24 cellular contexts compared by ENCODE assay signal in genomic region chr5:72191404-72191803, GRCh38.
DNase-seq lines count a peak whose midpoint lies in the region; ATAC-seq, FAIRE-seq and TF ChIP-seq lines count a peak whose summit lies in the region.
"Had no signal": no experiment of that assay in that cellular context is flagged by ENCODE, and none has a peak within 500 bp of the region (broad histone marks: within the 10 kb centered on the region; RNA-seq: fewer than 3 reads in every experiment).

No MANE protein-coding gene starts in this region.

- ATAC-seq in thoracic aorta (ENCODE audit: insufficient number of reproducible peaks, low FRiP score, low read depth): no peak
- ATAC-seq in naive thymus-derived CD4-positive, alpha-beta T cell: no peak
- ATAC-seq: A549 had no signal

- peak; percentile 46 for DNase-seq in GM03348 (ENCODE audit: low spot score)
- DNase-seq in astrocyte (ENCODE audit: low read depth): no peak
- DNase-seq in fibroblast of villous mesenchyme (ENCODE audit: low read depth): peak; percentile 37
- DNase-seq in thoracic aorta (ENCODE audit: low spot score): no peak
- DNase-seq in cerebellum (ENCODE audit: low spot score): no peak
- no peak for DNase-seq in NCI-H2029 (lab: John Stamatoyannopoulos, UW)
- no peak for DNase-seq in naive thymus-derived CD4-positive, alpha-beta T cell
- DNase-seq in NCI-H524 (lab: John Stamatoyannopoulos, UW): no peak
- DNase-seq: C1 segment of cervical spinal cord; CD8-positive, alpha-beta memory T cell; DMS53; H7; Karpas-422; NCI-H1092; NCI-H146; NCI-H2081 treated with DMSO at 0.1 percent for 48 hours; NCI-H446 treated with DMSO at 0.1 percent for 48 hours; NCI-H774; Right ventricle myocardium superior had no signal

- H3K36me3 ChIP-seq in astrocyte (ENCODE audit: insufficient read depth, low read length) (peaks cover 83% of the 10 kb centered on the region), thoracic aorta (peaks cover 36% of the 10 kb centered on the region)
- no peaks in the 10 kb centered on the region for H3K36me3 ChIP-seq in naive thymus-derived CD4-positive, alpha-beta T cell (ENCODE audit: control insufficient read depth in 2 of 3, insufficient read depth in 3 of 3, low read length in 3 of 3)

- H3K4me1 ChIP-seq in astrocyte (ENCODE audit: insufficient read depth, low read length): peaks cover 3% of the 10 kb centered on the region
- peaks cover 12 to 77% of the 10 kb centered on the region in 2 donors for H3K4me1 ChIP-seq in thoracic aorta (ENCODE audit: control insufficient read depth in 1 of 2, low read depth in 2 of 2)
- peaks cover 0 to 14% of the 10 kb centered on the region in 2 donors for H3K4me1 ChIP-seq in naive thymus-derived CD4-positive, alpha-beta T cell (ENCODE audit: control insufficient read depth in 2 of 2, insufficient read depth in 2 of 2, low read length in 2 of 2)
- H3K4me1 ChIP-seq: A549 had no signal

- POLR2A ChIA-PET in naive thymus-derived CD4-positive, alpha-beta T cell (lab: Charles Lee): no interaction called here

- no peak for TF ChIP-seq CTCF in astrocyte (IDR thresholded peaks at IDR 0.05; ENCODE audit: insufficient read depth, low read depth, low read length)
- TF ChIP-seq CTCF in fibroblast of villous mesenchyme (IDR thresholded peaks at IDR 0.05; ENCODE audit: insufficient read depth, low read depth, low read length): no peak
- no peak for TF ChIP-seq CTCF in thoracic aorta (IDR thresholded peaks at IDR 0.05)

- H3K27ac ChIP-seq in astrocyte (ENCODE audit: low read depth, low read length) (no peak overlapping the region), thoracic aorta (peak overlapping the region; percentile 45 to 50)
- no peak overlapping the region for H3K27ac ChIP-seq in naive thymus-derived CD4-positive, alpha-beta T cell (ENCODE audit: low read depth, low read length)
- H3K27ac ChIP-seq: A549, HL-60 had no signal

- intact Hi-C loops in naive thymus-derived CD4-positive, alpha-beta T cell (cut with micrococcal nuclease): loop anchor here in 1 of 2 donors (5.0 kb wide), 1 partner anchor 41 kb away; no protein-coding TSS in a partner anchor

- peaks cover 94% of the 10 kb centered on the region for H3K79me2 ChIP-seq in astrocyte (ENCODE audit: insufficient read depth, low read length)

- no peaks in the 10 kb centered on the region for H3K27me3 Mint-ChIP-seq in astrocyte (ENCODE audit: low read depth, unreplicated experiment)
- peaks cover 29 to 75% (median 36%) of the 10 kb centered on the region in 5 donors for H3K27me3 Mint-ChIP-seq in naive thymus-derived CD4-positive, alpha-beta T cell

- peaks cover 5% of the 10 kb centered on the region for H3K9me3 Mint-ChIP-seq in astrocyte (ENCODE audit: unreplicated experiment)
- H3K9me3 Mint-ChIP-seq in naive thymus-derived CD4-positive, alpha-beta T cell: peaks cover 0 to 9% (median 0%) of the 10 kb centered on the region in 11 donors

- H3K9me3 ChIP-seq in astrocyte (ENCODE audit: insufficient read depth, low read depth, low read length) (no peaks in the 10 kb centered on the region), thoracic aorta (no peaks in the 10 kb centered on the region)
- no peaks in the 10 kb centered on the region for H3K9me3 ChIP-seq in naive thymus-derived CD4-positive, alpha-beta T cell (ENCODE audit: control insufficient read depth in 2 of 3, low read length in 3 of 3)
- H3K9me3 ChIP-seq: A549 had no signal

- H3K9ac ChIP-seq in astrocyte (ENCODE audit: low read length): no peak overlapping the region

- peaks cover 45% of the 10 kb centered on the region for H3K4me1 Mint-ChIP-seq in astrocyte (ENCODE audit: low read depth, unreplicated experiment)
- H3K4me1 Mint-ChIP-seq in naive thymus-derived CD4-positive, alpha-beta T cell: peaks cover 0 to 6% (median 0%) of the 10 kb centered on the region in 7 donors

- H3K27me3 ChIP-seq in astrocyte (ENCODE audit: insufficient read depth, low read length) (no peaks in the 10 kb centered on the region), thoracic aorta (replicated peaks; ENCODE audit: insufficient read depth) (no peaks in the 10 kb centered on the region)
- H3K27me3 ChIP-seq in naive thymus-derived CD4-positive, alpha-beta T cell (ENCODE audit: control insufficient read depth in 2 of 2, insufficient read depth in 2 of 2, low read length in 2 of 2): peaks cover 0 to under 1% of the 10 kb centered on the region in 2 donors

- peaks cover 62% of the 10 kb centered on the region for H3K36me3 Mint-ChIP-seq in astrocyte (ENCODE audit: low read depth, unreplicated experiment)
- H3K36me3 Mint-ChIP-seq in naive thymus-derived CD4-positive, alpha-beta T cell: peaks cover 0 to 12% (median 0%) of the 10 kb centered on the region in 5 donors

- H4K20me1 ChIP-seq in astrocyte (ENCODE audit: insufficient read depth, low read length): peaks cover 90% of the 10 kb centered on the region

- FAIRE-seq in astrocyte (lab: Jason Lieb, UNC): no peak
- FAIRE-seq: A549, HTR-8/SVneo, RCC 7860 had no signal

- CTCF ChIA-PET in naive thymus-derived CD4-positive, alpha-beta T cell (lab: Charles Lee): no interaction called here

- H3K4me3 ChIP-seq in astrocyte (ENCODE audit: insufficient read depth, low read depth, low read length) (no peak overlapping the region), fibroblast of villous mesenchyme (ENCODE audit: low read depth, low read length) (no peak overlapping the region), thoracic aorta (no peak overlapping the region)
- H3K4me3 ChIP-seq in naive thymus-derived CD4-positive, alpha-beta T cell (ENCODE audit: low read length): no peak overlapping the region
- H3K4me3 ChIP-seq: A549 had no signal

- no peak overlapping the region for H3K4me2 ChIP-seq in astrocyte (ENCODE audit: low read length)
- H3K4me2 ChIP-seq: A549 had no signal

- H3K27ac Mint-ChIP-seq in astrocyte (ENCODE audit: unreplicated experiment): peak overlapping the region; percentile 34
- no peak overlapping the region for H3K27ac Mint-ChIP-seq in naive thymus-derived CD4-positive, alpha-beta T cell
- H3K27ac Mint-ChIP-seq: CD8-positive, alpha-beta memory T cell; IgD-negative memory B cell had no signal

- H2AFZ ChIP-seq in astrocyte (ENCODE audit: low read depth, low read length): no peak overlapping the region

- H3K4me3 Mint-ChIP-seq in astrocyte (ENCODE audit: unreplicated experiment): no peak overlapping the region
- no peak overlapping the region for H3K4me3 Mint-ChIP-seq in naive thymus-derived CD4-positive, alpha-beta T cell
- H3K4me3 Mint-ChIP-seq: IgD-negative memory B cell had no signal

Comparison
In these comparisons a context has a peak if more than half of its experiments do, and no peak if none do; other contexts are left out.
1. DNase-seq: peak in GM03348 (single experiment) and fibroblast of villous mesenchyme (single experiment); none in astrocyte (single experiment), thoracic aorta (single experiment), cerebellum (single experiment), NCI-H2029 (single experiment), naive thymus-derived CD4-positive, alpha-beta T cell (0 of 9) and NCI-H524 (0 of 2).
2. H3K27ac ChIP-seq: peak in thoracic aorta (2 of 2); none in astrocyte (single experiment) and naive thymus-derived CD4-positive, alpha-beta T cell (single experiment).